Comparison of ENCODE assay signal across 1 cellular context in genomic region chr21:31413698-31414097, GRCh38.
TF ChIP-seq lines count a peak whose summit lies in the region.

No MANE protein-coding gene starts in this region.

TF ChIP-seq in WTC11, 78 proteins besides CTCF, POLR2A, EP300 and RAD21 (continued from another document):
- TF ChIP-seq PRDM15 (CRISPR knock-in tag; IDR thresholded peaks at IDR 0.05) (no peak), FOXP4 (CRISPR knock-in tag; IDR thresholded peaks at IDR 0.05) (no peak), ZNF396 (CRISPR knock-in tag; IDR thresholded peaks at IDR 0.05; ENCODE audit: borderline replicate concordance) (no peak)
TF ChIP-seq in WTC11: peak in this region for 0.
